Comparison of ENCODE assay signal across 3 cellular contexts in genomic region chr3:46768061-46768460, GRCh38.
"Had no signal": no experiment of that assay in that cellular context is flagged by ENCODE, and none has a peak within 500 bp of the region (broad histone marks: within the 10 kb centered on the region; RNA-seq: fewer than 3 reads in every experiment).

No MANE protein-coding gene starts in this region.

- DNase-seq: GDM1, GF-D8 had no signal

- H3K4me3 ChIP-seq: GM12878 had no signal
